ENCODE assay signal across 1 cellular context in genomic region chr1:211613108-211613947, GRCh38.
TF ChIP-seq lines count a peak whose summit lies in the region.

No MANE protein-coding gene starts in this region.

TF ChIP-seq in K562, 482 proteins besides CTCF, POLR2A, EP300 and RAD21 (continued from another document and continues in another):
- TF ChIP-seq, protein P1, sequence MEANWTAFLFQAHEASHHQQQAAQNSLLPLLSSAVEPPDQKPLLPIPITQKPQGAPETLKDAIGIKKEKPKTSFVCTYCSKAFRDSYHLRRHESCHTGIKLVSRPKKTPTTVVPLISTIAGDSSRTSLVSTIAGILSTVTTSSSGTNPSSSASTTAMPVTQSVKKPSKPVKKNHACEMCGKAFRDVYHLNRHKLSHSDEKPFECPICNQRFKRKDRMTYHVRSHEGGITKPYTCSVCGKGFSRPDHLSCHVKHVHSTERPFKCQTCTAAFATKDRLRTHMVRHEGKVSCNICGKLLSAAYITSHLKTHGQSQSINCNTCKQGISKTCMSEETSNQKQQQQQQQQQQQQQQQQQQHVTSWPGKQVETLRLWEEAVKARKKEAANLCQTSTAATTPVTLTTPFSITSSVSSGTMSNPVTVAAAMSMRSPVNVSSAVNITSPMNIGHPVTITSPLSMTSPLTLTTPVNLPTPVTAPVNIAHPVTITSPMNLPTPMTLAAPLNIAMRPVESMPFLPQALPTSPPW (CRISPR knock-in tag; IDR thresholded peaks at IDR 0.05), result peak; percentile 76
- TF ChIP-seq ZNF12 (CRISPR knock-in tag; IDR thresholded peaks at IDR 0.05) (no peak), TRIM25 (IDR thresholded peaks at IDR 0.05; ENCODE audit: borderline replicate concordance) (peak; percentile 75; the same call in 1 of the 2 replicates), ZKSCAN1 (IDR thresholded peaks at IDR 0.05; ENCODE audit: low read depth, low read length) (no peak), EP400 (IDR thresholded peaks at IDR 0.05) (peak; percentile 82), HDAC3 (IDR thresholded peaks at IDR 0.05; ENCODE audit: borderline replicate concordance, partially characterized antibody) (peak; percentile 77), RBM39 (optimal IDR thresholded peaks at IDR 0.05; ENCODE audit: low read depth, low read length) (no peak), ZBTB7A (IDR thresholded peaks at IDR 0.05; ENCODE audit: borderline replicate concordance, control insufficient read depth, low read depth, low read length) (peak; percentile 46; the same call in 1 of the 2 replicates), GTF2B (IDR thresholded peaks at IDR 0.05; ENCODE audit: extremely low read depth, insufficient read length) (no peak), SNAPC5 (CRISPR knock-in tag; IDR thresholded peaks at IDR 0.05) (no peak), STAT5B (CRISPR knock-in tag; IDR thresholded peaks at IDR 0.05) (no peak), JUNB (CRISPR knock-in tag; conservative IDR thresholded peaks at IDR 0.05) (no peak), ZNF785 (CRISPR knock-in tag; IDR thresholded peaks at IDR 0.05) (no peak), FOS (IDR thresholded peaks at IDR 0.05; ENCODE audit: extremely low read depth, insufficient read length) (peak; percentile 14), ZNF655 (CRISPR knock-in tag; IDR thresholded peaks at IDR 0.05) (no peak), TCFL5 (CRISPR knock-in tag; conservative IDR thresholded peaks at IDR 0.05) (0 out of 2 replicates have a peak, but pooled peaks have one; percentile 57), HNRNPLL (IDR thresholded peaks at IDR 0.05; ENCODE audit: low read depth, low read length, poor library complexity, severe bottlenecking) (no peak), ZMIZ1 (IDR thresholded peaks at IDR 0.05; ENCODE audit: low read depth in 2 of 2, low read length in 2 of 2) (peak in 1 of 2 experiments; percentile 47; a peak in 1 of 4 replicates), ZNF766 (CRISPR knock-in tag; conservative IDR thresholded peaks at IDR 0.05) (peak; percentile 92), DDX20 (tag; IDR thresholded peaks at IDR 0.05; ENCODE audit: low read depth) (peak; percentile 54; the same call in 1 of the 2 replicates), MEIS2 (IDR thresholded peaks at IDR 0.05; ENCODE audit: partially characterized antibody) (peak; percentile 32), ZBTB1 (CRISPR knock-in tag; IDR thresholded peaks at IDR 0.05; ENCODE audit: borderline replicate concordance, low read depth) (no peak), NFYB (IDR thresholded peaks at IDR 0.05; ENCODE audit: extremely low read depth, insufficient read length) (no peak), HMGN3 (IDR thresholded peaks at IDR 0.05; ENCODE audit: borderline replicate concordance, extremely low read depth, insufficient read length, low read depth, low read length) (no peak), TRIM28 (IDR thresholded peaks at IDR 0.05) (peak; percentile 79), MAFG (tag; conservative IDR thresholded peaks at IDR 0.05) (peak; percentile 99), SIRT6 (IDR thresholded peaks at IDR 0.05; ENCODE audit: low read depth, low read length) (no peak), ETV1 (tag; conservative IDR thresholded peaks at IDR 0.05; ENCODE audit: low read depth) (peak; percentile 38; the same call in 1 of the 2 replicates), ZNF398 (CRISPR knock-in tag; IDR thresholded peaks at IDR 0.05) (no peak), BMI1 (IDR thresholded peaks at IDR 0.05; ENCODE audit: low read length) (no peak), SP1 (CRISPR knock-in tag; IDR thresholded peaks at IDR 0.05) (no peak)
- TF ChIP-seq, protein P2, sequence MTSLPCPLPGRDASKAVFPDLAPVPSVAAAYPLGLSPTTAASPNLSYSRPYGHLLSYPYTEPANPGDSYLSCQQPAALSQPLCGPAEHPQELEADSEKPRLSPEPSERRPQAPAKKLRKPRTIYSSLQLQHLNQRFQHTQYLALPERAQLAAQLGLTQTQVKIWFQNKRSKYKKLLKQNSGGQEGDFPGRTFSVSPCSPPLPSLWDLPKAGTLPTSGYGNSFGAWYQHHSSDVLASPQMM (CRISPR knock-in tag; IDR thresholded peaks at IDR 0.05), result no peak
- TF ChIP-seq, protein P3, sequence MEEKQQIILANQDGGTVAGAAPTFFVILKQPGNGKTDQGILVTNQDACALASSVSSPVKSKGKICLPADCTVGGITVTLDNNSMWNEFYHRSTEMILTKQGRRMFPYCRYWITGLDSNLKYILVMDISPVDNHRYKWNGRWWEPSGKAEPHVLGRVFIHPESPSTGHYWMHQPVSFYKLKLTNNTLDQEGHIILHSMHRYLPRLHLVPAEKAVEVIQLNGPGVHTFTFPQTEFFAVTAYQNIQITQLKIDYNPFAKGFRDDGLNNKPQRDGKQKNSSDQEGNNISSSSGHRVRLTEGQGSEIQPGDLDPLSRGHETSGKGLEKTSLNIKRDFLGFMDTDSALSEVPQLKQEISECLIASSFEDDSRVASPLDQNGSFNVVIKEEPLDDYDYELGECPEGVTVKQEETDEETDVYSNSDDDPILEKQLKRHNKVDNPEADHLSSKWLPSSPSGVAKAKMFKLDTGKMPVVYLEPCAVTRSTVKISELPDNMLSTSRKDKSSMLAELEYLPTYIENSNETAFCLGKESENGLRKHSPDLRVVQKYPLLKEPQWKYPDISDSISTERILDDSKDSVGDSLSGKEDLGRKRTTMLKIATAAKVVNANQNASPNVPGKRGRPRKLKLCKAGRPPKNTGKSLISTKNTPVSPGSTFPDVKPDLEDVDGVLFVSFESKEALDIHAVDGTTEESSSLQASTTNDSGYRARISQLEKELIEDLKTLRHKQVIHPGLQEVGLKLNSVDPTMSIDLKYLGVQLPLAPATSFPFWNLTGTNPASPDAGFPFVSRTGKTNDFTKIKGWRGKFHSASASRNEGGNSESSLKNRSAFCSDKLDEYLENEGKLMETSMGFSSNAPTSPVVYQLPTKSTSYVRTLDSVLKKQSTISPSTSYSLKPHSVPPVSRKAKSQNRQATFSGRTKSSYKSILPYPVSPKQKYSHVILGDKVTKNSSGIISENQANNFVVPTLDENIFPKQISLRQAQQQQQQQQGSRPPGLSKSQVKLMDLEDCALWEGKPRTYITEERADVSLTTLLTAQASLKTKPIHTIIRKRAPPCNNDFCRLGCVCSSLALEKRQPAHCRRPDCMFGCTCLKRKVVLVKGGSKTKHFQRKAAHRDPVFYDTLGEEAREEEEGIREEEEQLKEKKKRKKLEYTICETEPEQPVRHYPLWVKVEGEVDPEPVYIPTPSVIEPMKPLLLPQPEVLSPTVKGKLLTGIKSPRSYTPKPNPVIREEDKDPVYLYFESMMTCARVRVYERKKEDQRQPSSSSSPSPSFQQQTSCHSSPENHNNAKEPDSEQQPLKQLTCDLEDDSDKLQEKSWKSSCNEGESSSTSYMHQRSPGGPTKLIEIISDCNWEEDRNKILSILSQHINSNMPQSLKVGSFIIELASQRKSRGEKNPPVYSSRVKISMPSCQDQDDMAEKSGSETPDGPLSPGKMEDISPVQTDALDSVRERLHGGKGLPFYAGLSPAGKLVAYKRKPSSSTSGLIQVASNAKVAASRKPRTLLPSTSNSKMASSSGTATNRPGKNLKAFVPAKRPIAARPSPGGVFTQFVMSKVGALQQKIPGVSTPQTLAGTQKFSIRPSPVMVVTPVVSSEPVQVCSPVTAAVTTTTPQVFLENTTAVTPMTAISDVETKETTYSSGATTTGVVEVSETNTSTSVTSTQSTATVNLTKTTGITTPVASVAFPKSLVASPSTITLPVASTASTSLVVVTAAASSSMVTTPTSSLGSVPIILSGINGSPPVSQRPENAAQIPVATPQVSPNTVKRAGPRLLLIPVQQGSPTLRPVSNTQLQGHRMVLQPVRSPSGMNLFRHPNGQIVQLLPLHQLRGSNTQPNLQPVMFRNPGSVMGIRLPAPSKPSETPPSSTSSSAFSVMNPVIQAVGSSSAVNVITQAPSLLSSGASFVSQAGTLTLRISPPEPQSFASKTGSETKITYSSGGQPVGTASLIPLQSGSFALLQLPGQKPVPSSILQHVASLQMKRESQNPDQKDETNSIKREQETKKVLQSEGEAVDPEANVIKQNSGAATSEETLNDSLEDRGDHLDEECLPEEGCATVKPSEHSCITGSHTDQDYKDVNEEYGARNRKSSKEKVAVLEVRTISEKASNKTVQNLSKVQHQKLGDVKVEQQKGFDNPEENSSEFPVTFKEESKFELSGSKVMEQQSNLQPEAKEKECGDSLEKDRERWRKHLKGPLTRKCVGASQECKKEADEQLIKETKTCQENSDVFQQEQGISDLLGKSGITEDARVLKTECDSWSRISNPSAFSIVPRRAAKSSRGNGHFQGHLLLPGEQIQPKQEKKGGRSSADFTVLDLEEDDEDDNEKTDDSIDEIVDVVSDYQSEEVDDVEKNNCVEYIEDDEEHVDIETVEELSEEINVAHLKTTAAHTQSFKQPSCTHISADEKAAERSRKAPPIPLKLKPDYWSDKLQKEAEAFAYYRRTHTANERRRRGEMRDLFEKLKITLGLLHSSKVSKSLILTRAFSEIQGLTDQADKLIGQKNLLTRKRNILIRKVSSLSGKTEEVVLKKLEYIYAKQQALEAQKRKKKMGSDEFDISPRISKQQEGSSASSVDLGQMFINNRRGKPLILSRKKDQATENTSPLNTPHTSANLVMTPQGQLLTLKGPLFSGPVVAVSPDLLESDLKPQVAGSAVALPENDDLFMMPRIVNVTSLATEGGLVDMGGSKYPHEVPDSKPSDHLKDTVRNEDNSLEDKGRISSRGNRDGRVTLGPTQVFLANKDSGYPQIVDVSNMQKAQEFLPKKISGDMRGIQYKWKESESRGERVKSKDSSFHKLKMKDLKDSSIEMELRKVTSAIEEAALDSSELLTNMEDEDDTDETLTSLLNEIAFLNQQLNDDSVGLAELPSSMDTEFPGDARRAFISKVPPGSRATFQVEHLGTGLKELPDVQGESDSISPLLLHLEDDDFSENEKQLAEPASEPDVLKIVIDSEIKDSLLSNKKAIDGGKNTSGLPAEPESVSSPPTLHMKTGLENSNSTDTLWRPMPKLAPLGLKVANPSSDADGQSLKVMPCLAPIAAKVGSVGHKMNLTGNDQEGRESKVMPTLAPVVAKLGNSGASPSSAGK (IDR thresholded peaks at IDR 0.05), result peak; percentile 87
